In genomic region chr13:51581148-51581820, GRCh38 we compare ENCODE assay signal across 26 cellular contexts. TPM values are rescaled to one million over a fixed set of nuclear protein-coding genes. Genes with fewer than 3 reads are reported as not detected.
DNase-seq lines count a peak whose midpoint lies in the region; ATAC-seq, FAIRE-seq and TF ChIP-seq lines count a peak whose summit lies in the region.
"Had no signal": no experiment of that assay in that cellular context is flagged by ENCODE, and none has a peak within 500 bp of the region (broad histone marks: within the 10 kb centered on the region; RNA-seq: fewer than 3 reads in every experiment).

No MANE protein-coding gene starts in this region.

- H3K4me1 Mint-ChIP-seq in stimulated activated naive B cell treated with anti-CD40 and anti-IgM and Interleukin-4, amounts not matched to agents 10 μg/mL and 1 μg/mL and 100 μg/mL, for 72 hours = peaks cover 14 to 33% of the 10 kb centered on the region in 2 donors

- DNase-seq in NK-92 (lab: John Stamatoyannopoulos, UW; ENCODE audit: unreplicated experiment) = peak; percentile 16
- DNase-seq in NK-92 treated with Interleukin-12 subunit alpha and Interleukin-12 subunit beta, amount 100 ng/mL, for 24 hours (lab: John Stamatoyannopoulos, UW) = no peak
- peak; percentile 61 for DNase-seq in NCI-H2107 treated with DMSO at 0.1 percent for 48 hours (lab: John Stamatoyannopoulos, UW; ENCODE audit: unreplicated experiment)
- DNase-seq in bronchial epithelial cell (ENCODE audit: low read depth) = no peak
- DNase-seq in stimulated activated naive B cell treated with anti-CD40 and anti-IgM and Interleukin-4, amounts not matched to agents 10 μg/mL and 1 μg/mL and 100 μg/mL, for 72 hours = peak; percentile 16
- DNase-seq in stimulated activated CD4-positive, alpha-beta T cell treated with anti-CD3 and anti-CD28 coated beads, Interleukin-2, amount 100 ng/mL, for 48 hours = no peak
- no peak for DNase-seq in RWPE1 (ENCODE audit: low spot score)
- DNase-seq: CD4-positive, alpha-beta T cell; COR-L47; KG1; NCI-H1105; NCI-H146; NCI-H2081 treated with DMSO at 0.1 percent for 48 hours; NCI-H226; NCI-H524 treated with DMSO at 0.1 percent for 48 hours; NCI-H82; PC-9; RPMI8226; SHP77 treated with DMSO at 0.1 percent for 48 hours; SW 1271; T-helper 17 cell had no signal

- H3K27me3 ChIP-seq in bronchial epithelial cell (ENCODE audit: control insufficient read depth, insufficient read depth, low read length) = no peaks in the 10 kb centered on the region
- H3K27me3 ChIP-seq: BLaER1 had no signal

- no peaks in the 10 kb centered on the region for H3K9me3 Mint-ChIP-seq in stimulated activated naive B cell treated with anti-CD40 and anti-IgM and Interleukin-4, amounts not matched to agents 10 μg/mL and 1 μg/mL and 100 μg/mL, for 72 hours
- H3K9me3 Mint-ChIP-seq: CD4-positive, alpha-beta T cell had no signal

- POLR2A ChIA-PET in RWPE1 (lab: Yijun Ruan, JAX; ENCODE audit: low non-redundant PET) = interaction anchor here (1.2 kb wide), 1 partner anchor 128 kb away, joined by 4 read pairs; the partner anchor contains the start of gene INTS6

- no peak overlapping the region for H3K27ac ChIP-seq in RWPE1
- H3K27ac ChIP-seq: BLaER1, HL-60, PC-9, SK-N-MC had no signal

- no peak for TF ChIP-seq CTCF in bronchial epithelial cell (IDR thresholded peaks at IDR 0.05; ENCODE audit: insufficient read depth, low read length, severe bottlenecking)
- no peak for TF ChIP-seq CTCF in RWPE1 (conservative IDR thresholded peaks at IDR 0.05; ENCODE audit: low read depth)

- CTCF ChIA-PET in RWPE1 (lab: Yijun Ruan, JAX) = no interaction called here

- H3K36me3 Mint-ChIP-seq in stimulated activated naive B cell treated with anti-CD40 and anti-IgM and Interleukin-4, amounts not matched to agents 10 μg/mL and 1 μg/mL and 100 μg/mL, for 72 hours = peaks cover 0 to 4% of the 10 kb centered on the region in 2 donors

- peak; percentile 13 for FAIRE-seq in bronchial epithelial cell (lab: Jason Lieb, UNC)
- FAIRE-seq: G401.6, H54 had no signal

- peak overlapping the region; percentile 8 to 14 for H3K4me3 Mint-ChIP-seq in stimulated activated naive B cell treated with anti-CD40 and anti-IgM and Interleukin-4, amounts not matched to agents 10 μg/mL and 1 μg/mL and 100 μg/mL, for 72 hours
- H3K4me3 Mint-ChIP-seq: CD4-positive, alpha-beta T cell; T-helper 17 cell had no signal

- H3K27ac Mint-ChIP-seq in stimulated activated naive B cell treated with anti-CD40 and anti-IgM and Interleukin-4, amounts not matched to agents 10 μg/mL and 1 μg/mL and 100 μg/mL, for 72 hours = peak overlapping the region; percentile 7
- H3K27ac Mint-ChIP-seq: T-helper 17 cell had no signal

- ATAC-seq in stimulated activated naive B cell treated with anti-CD40 and anti-IgM and Interleukin-4, amounts not matched to agents 10 μg/mL and 1 μg/mL and 100 μg/mL, for 72 hours (replicated peaks) = peak; percentile 4 to 6
- ATAC-seq: T-helper 17 cell had no signal

- no peak overlapping the region for H3K4me3 ChIP-seq in bronchial epithelial cell (ENCODE audit: low read depth, low read length)
- H3K4me3 ChIP-seq: BLaER1, PC-9, SK-N-MC had no signal

- H3K27me3 Mint-ChIP-seq in stimulated activated naive B cell treated with anti-CD40 and anti-IgM and Interleukin-4, amounts not matched to agents 10 μg/mL and 1 μg/mL and 100 μg/mL, for 72 hours = peaks cover 0 to 4% of the 10 kb centered on the region in 2 donors
- H3K27me3 Mint-ChIP-seq: CD4-positive, alpha-beta T cell; T-helper 17 cell had no signal

- no peaks in the 10 kb centered on the region for H3K36me3 ChIP-seq in bronchial epithelial cell (ENCODE audit: control insufficient read depth, insufficient read depth, low read length)
- H3K36me3 ChIP-seq: BLaER1 had no signal

RNA-seq across cellular contexts. Expression of gene WDFY2, which starts 3.0 kb away (rescaled TPM):
- total RNA-seq in bronchial epithelial cell = 11.3 and 19.5 TPM in 2 replicates

Comparison
In these comparisons a context has a peak if more than half of its experiments do, and no peak if none do; other contexts are left out.
1. DNase-seq: peak in NK-92 (single experiment), NCI-H2107 treated with DMSO at 0.1 percent for 48 hours (single experiment) and stimulated activated naive B cell treated with anti-CD40 and anti-IgM and Interleukin-4, amounts not matched to agents 10 μg/mL and 1 μg/mL and 100 μg/mL, for 72 hours (single experiment); none in NK-92 treated with Interleukin-12 subunit alpha and Interleukin-12 subunit beta, amount 100 ng/mL, for 24 hours (single experiment), bronchial epithelial cell (single experiment), stimulated activated CD4-positive, alpha-beta T cell treated with anti-CD3 and anti-CD28 coated beads, Interleukin-2, amount 100 ng/mL, for 48 hours (0 of 2) and RWPE1 (single experiment).